In the genomic region with DNA sequence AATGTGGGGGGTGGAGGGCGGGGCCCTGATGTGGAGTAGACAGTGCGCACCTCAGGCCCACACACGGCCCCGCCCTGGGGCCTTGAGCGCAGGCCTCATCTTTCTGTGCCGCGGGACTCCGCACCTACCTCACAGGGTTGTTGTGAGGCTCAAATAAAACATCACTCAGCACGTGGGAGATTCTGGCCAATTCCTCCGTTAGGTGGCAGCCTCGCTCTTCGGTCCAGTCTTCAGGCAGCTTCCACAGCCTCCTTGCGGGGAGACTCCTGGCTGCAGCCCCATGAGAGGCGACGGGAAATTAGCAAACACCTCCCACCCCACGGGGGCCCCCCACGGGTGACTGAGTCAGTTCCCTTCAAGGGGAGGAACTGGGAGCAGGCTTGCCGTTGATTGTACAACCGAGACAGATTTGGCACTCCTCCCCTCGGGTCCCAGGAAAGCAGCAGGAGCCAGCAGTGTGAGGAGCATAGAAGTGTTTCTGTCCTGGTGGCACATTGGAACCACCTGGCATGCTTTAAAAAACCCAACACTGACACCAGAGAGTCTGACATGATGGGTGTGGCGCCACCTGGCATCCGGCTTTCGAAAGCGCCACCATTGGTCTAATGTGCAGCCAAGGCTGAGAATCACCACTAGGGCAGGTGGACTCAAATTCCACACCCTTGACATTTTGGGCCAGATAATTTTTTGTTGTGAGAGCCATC, we compare ENCODE assay signal across 3 cellular contexts.
TF ChIP-seq lines count a peak whose summit lies in the region.

No MANE protein-coding gene starts in this region.

TF ChIP-seq in SK-N-SH, 30 proteins besides CTCF, POLR2A, EP300 and RAD21 (continued from another document):
- TF ChIP-seq, protein P1, sequence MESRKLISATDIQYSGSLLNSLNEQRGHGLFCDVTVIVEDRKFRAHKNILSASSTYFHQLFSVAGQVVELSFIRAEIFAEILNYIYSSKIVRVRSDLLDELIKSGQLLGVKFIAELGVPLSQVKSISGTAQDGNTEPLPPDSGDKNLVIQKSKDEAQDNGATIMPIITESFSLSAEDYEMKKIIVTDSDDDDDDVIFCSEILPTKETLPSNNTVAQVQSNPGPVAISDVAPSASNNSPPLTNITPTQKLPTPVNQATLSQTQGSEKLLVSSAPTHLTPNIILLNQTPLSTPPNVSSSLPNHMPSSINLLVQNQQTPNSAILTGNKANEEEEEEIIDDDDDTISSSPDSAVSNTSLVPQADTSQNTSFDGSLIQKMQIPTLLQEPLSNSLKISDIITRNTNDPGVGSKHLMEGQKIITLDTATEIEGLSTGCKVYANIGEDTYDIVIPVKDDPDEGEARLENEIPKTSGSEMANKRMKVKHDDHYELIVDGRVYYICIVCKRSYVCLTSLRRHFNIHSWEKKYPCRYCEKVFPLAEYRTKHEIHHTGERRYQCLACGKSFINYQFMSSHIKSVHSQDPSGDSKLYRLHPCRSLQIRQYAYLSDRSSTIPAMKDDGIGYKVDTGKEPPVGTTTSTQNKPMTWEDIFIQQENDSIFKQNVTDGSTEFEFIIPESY (IDR thresholded peaks at IDR 0.05; ENCODE audit: borderline replicate concordance, low read depth), result no peak
TF ChIP-seq in SK-N-SH: peak in this region for 0.

TF ChIP-seq in SK-N-SH treated with all-trans-retinoic acid at 6 μM for 48 hours, 23 proteins besides CTCF, POLR2A, EP300 and RAD21 (continued from another document):
- TF ChIP-seq, protein P2, sequence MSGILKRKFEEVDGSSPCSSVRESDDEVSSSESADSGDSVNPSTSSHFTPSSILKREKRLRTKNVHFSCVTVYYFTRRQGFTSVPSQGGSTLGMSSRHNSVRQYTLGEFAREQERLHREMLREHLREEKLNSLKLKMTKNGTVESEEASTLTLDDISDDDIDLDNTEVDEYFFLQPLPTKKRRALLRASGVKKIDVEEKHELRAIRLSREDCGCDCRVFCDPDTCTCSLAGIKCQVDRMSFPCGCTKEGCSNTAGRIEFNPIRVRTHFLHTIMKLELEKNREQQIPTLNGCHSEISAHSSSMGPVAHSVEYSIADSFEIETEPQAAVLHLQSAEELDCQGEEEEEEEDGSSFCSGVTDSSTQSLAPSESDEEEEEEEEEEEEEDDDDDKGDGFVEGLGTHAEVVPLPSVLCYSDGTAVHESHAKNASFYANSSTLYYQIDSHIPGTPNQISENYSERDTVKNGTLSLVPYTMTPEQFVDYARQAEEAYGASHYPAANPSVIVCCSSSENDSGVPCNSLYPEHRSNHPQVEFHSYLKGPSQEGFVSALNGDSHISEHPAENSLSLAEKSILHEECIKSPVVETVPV (CRISPR knock-in tag; IDR thresholded peaks at IDR 0.05), result no peak
- TF ChIP-seq, protein P3, sequence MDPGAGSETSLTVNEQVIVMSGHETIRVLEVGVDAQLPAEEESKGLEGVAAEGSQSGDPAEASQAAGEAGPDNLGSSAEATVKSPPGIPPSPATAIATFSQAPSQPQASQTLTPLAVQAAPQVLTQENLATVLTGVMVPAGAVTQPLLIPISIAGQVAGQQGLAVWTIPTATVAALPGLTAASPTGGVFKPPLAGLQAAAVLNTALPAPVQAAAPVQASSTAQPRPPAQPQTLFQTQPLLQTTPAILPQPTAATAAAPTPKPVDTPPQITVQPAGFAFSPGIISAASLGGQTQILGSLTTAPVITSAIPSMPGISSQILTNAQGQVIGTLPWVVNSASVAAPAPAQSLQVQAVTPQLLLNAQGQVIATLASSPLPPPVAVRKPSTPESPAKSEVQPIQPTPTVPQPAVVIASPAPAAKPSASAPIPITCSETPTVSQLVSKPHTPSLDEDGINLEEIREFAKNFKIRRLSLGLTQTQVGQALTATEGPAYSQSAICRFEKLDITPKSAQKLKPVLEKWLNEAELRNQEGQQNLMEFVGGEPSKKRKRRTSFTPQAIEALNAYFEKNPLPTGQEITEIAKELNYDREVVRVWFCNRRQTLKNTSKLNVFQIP (CRISPR knock-in tag; IDR thresholded peaks at IDR 0.05; ENCODE audit: borderline replicate concordance, low read depth), result no peak
- no peak for TF ChIP-seq ZNF8 (CRISPR knock-in tag; IDR thresholded peaks at IDR 0.05)
TF ChIP-seq in SK-N-SH treated with all-trans-retinoic acid at 6 μM for 48 hours: peak in this region for 0.

TF ChIP-seq in K562, 482 proteins besides CTCF, POLR2A, EP300 and RAD21 (continued from another document and continues in another):
- TF ChIP-seq, protein P4, sequence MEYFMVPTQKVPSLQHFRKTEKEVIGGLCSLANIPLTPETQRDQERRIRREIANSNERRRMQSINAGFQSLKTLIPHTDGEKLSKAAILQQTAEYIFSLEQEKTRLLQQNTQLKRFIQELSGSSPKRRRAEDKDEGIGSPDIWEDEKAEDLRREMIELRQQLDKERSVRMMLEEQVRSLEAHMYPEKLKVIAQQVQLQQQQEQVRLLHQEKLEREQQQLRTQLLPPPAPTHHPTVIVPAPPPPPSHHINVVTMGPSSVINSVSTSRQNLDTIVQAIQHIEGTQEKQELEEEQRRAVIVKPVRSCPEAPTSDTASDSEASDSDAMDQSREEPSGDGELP (CRISPR knock-in tag; IDR thresholded peaks at IDR 0.05; ENCODE audit: borderline replicate concordance), result peak; percentile 50; the same call in 1 of the 2 replicates
- TF ChIP-seq RCOR1 (IDR thresholded peaks at IDR 0.05; ENCODE audit: borderline replicate concordance in 1 of 2, low read depth in 2 of 2, low read length in 2 of 2) (peak in 1 of 2 experiments; percentile 77; a peak in 2 of 4 replicates), MYC (IDR thresholded peaks at IDR 0.05; ENCODE audit: low read depth, low read length) (peak; percentile 92), MYC (CRISPR knock-in tag; IDR thresholded peaks at IDR 0.05; ENCODE audit: borderline replicate concordance, low read depth) (no peak), MTA3 (IDR thresholded peaks at IDR 0.05; ENCODE audit: borderline replicate concordance) (peak; percentile 36; the same call in 1 of the 2 replicates), HMG20A (CRISPR knock-in tag; conservative IDR thresholded peaks at IDR 0.05) (no peak), SMARCE1 (IDR thresholded peaks at IDR 0.05) (no peak), PRMT5 (CRISPR knock-in tag; IDR thresholded peaks at IDR 0.05) (no peak), ELF2 (CRISPR knock-in tag; IDR thresholded peaks at IDR 0.05) (no peak), NFE2 (IDR thresholded peaks at IDR 0.05; ENCODE audit: low read depth) (no peak), PCBP1 (IDR thresholded peaks at IDR 0.05; ENCODE audit: low read depth, low read length, poor library complexity, severe bottlenecking) (no peak), ZFX (CRISPR knock-in tag; IDR thresholded peaks at IDR 0.05) (no peak), KDM2B (CRISPR knock-in tag; IDR thresholded peaks at IDR 0.05) (no peak), CREB1 (IDR thresholded peaks at IDR 0.05) (peak; percentile 76; the same call in 1 of the 2 replicates), CREB1 (CRISPR knock-in tag; IDR thresholded peaks at IDR 0.05) (0 out of 2 replicates have a peak, but pooled peaks have one; percentile 48), JUND (IDR thresholded peaks at IDR 0.05; ENCODE audit: borderline replicate concordance, low read depth, low read length) (peak; percentile 17; the same call in 1 of the 2 replicates), JUND (tag; IDR thresholded peaks at IDR 0.05; ENCODE audit: borderline replicate concordance, low read depth, low read length) (no peak; the same call in 2 of the 3 replicates), L3MBTL2 (IDR thresholded peaks at IDR 0.05) (peak; percentile 91), ZBTB1 (CRISPR knock-in tag; IDR thresholded peaks at IDR 0.05; ENCODE audit: borderline replicate concordance, low read depth) (0 out of 2 replicates have a peak, but pooled peaks have one; percentile 11), SUPT5H (IDR thresholded peaks at IDR 0.05) (no peak), ZNF274 (IDR thresholded peaks at IDR 0.05; ENCODE audit: borderline replicate concordance, low read depth, low read length) (no peak), CBX3 (IDR thresholded peaks at IDR 0.05; ENCODE audit: borderline replicate concordance in 1 of 2, low read length in 2 of 2) (peak in 1 of 2 experiments; percentile 41; a peak in 1 of 3 replicates), HEY1 (CRISPR knock-in tag; IDR thresholded peaks at IDR 0.05; ENCODE audit: borderline replicate concordance) (no peak), ETV6 (IDR thresholded peaks at IDR 0.05; ENCODE audit: borderline replicate concordance in 1 of 2, low read depth in 2 of 2, low read length in 1 of 2) (no peak), ETV6 (CRISPR knock-in tag; IDR thresholded peaks at IDR 0.05; ENCODE audit: borderline replicate concordance) (no peak), KDM4B (IDR thresholded peaks at IDR 0.05; ENCODE audit: borderline replicate concordance in 2 of 2, low read depth in 1 of 2) (no peak)
- TF ChIP-seq, protein P1 (CRISPR knock-in tag; IDR thresholded peaks at IDR 0.05), result peak; percentile 93
- TF ChIP-seq, protein P5, sequence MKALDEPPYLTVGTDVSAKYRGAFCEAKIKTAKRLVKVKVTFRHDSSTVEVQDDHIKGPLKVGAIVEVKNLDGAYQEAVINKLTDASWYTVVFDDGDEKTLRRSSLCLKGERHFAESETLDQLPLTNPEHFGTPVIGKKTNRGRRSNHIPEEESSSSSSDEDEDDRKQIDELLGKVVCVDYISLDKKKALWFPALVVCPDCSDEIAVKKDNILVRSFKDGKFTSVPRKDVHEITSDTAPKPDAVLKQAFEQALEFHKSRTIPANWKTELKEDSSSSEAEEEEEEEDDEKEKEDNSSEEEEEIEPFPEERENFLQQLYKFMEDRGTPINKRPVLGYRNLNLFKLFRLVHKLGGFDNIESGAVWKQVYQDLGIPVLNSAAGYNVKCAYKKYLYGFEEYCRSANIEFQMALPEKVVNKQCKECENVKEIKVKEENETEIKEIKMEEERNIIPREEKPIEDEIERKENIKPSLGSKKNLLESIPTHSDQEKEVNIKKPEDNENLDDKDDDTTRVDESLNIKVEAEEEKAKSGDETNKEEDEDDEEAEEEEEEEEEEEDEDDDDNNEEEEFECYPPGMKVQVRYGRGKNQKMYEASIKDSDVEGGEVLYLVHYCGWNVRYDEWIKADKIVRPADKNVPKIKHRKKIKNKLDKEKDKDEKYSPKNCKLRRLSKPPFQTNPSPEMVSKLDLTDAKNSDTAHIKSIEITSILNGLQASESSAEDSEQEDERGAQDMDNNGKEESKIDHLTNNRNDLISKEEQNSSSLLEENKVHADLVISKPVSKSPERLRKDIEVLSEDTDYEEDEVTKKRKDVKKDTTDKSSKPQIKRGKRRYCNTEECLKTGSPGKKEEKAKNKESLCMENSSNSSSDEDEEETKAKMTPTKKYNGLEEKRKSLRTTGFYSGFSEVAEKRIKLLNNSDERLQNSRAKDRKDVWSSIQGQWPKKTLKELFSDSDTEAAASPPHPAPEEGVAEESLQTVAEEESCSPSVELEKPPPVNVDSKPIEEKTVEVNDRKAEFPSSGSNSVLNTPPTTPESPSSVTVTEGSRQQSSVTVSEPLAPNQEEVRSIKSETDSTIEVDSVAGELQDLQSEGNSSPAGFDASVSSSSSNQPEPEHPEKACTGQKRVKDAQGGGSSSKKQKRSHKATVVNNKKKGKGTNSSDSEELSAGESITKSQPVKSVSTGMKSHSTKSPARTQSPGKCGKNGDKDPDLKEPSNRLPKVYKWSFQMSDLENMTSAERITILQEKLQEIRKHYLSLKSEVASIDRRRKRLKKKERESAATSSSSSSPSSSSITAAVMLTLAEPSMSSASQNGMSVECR (CRISPR knock-in tag; IDR thresholded peaks at IDR 0.05), result peak; percentile 48; the same call in 1 of the 2 replicates
- TF ChIP-seq, protein P6, sequence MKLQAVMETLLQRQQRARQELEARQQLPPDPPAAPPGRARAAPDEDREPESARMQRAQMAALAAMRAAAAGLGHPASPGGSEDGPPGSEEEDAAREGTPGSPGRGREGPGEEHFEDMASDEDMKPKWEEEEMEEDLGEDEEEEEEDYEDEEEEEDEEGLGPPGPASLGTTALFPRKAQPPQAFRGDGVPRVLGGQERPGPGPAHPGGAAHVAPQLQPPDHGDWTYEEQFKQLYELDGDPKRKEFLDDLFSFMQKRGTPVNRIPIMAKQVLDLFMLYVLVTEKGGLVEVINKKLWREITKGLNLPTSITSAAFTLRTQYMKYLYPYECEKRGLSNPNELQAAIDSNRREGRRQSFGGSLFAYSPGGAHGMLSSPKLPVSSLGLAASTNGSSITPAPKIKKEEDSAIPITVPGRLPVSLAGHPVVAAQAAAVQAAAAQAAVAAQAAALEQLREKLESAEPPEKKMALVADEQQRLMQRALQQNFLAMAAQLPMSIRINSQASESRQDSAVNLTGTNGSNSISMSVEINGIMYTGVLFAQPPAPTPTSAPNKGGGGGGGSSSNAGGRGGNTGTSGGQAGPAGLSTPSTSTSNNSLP (IDR thresholded peaks at IDR 0.05; ENCODE audit: borderline replicate concordance, low read depth, low read length), result peak; percentile 64; the same call in 1 of the 2 replicates
- TF ChIP-seq, protein P7, sequence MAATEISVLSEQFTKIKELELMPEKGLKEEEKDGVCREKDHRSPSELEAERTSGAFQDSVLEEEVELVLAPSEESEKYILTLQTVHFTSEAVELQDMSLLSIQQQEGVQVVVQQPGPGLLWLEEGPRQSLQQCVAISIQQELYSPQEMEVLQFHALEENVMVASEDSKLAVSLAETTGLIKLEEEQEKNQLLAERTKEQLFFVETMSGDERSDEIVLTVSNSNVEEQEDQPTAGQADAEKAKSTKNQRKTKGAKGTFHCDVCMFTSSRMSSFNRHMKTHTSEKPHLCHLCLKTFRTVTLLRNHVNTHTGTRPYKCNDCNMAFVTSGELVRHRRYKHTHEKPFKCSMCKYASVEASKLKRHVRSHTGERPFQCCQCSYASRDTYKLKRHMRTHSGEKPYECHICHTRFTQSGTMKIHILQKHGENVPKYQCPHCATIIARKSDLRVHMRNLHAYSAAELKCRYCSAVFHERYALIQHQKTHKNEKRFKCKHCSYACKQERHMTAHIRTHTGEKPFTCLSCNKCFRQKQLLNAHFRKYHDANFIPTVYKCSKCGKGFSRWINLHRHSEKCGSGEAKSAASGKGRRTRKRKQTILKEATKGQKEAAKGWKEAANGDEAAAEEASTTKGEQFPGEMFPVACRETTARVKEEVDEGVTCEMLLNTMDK (IDR thresholded peaks at IDR 0.05; ENCODE audit: borderline replicate concordance, insufficient read depth, low read depth, low read length, poor library complexity, severe bottlenecking), result peak; percentile 69
